8 cellular contexts compared by ENCODE assay signal in genomic region chr1:27660300-27660837, GRCh38. TPM values are rescaled to one million over a fixed set of nuclear protein-coding genes. Genes with fewer than 3 reads are reported as not detected.
DNase-seq lines count a peak whose midpoint lies in the region; FAIRE-seq and TF ChIP-seq lines count a peak whose summit lies in the region.

No MANE protein-coding gene starts in this region.

- intact Hi-C loops in OCI-LY7 (cut with micrococcal nuclease; ENCODE audit: unreplicated experiment) (loop anchor here (10.0 kb wide), 1 partner anchor 336 kb away; the partner anchor contains the start of gene TMEM222), endothelial cell of umbilical vein (cut with micrococcal nuclease) (loop anchor here (5.0 kb wide), 1 partner anchor 358 kb away; no protein-coding TSS in a partner anchor)

- H3K9ac ChIP-seq in ES-I3 (ENCODE audit: low read depth, low read length) (peak overlapping the region; percentile 7; the same call in 1 of the 2 replicates), endothelial cell of umbilical vein (replicated peaks; ENCODE audit: extremely low read depth, insufficient read depth, low read length) (peak overlapping the region; percentile 29), parathyroid adenoma (no peak overlapping the region)

- H3K36me3 ChIP-seq in ES-I3 (ENCODE audit: insufficient read depth, low read length): no peaks in the 10 kb centered on the region
- no peaks in the 10 kb centered on the region for H3K36me3 ChIP-seq in OCI-LY7 (ENCODE audit: insufficient read depth, low read length)
- no peaks in the 10 kb centered on the region for H3K36me3 ChIP-seq in endothelial cell of umbilical vein (ENCODE audit: control insufficient read depth in 2 of 2, extremely low read depth in 1 of 2, insufficient read depth in 2 of 2, low read length in 2 of 2)
- no peaks in the 10 kb centered on the region for H3K36me3 ChIP-seq in parathyroid adenoma (ENCODE audit: control insufficient read depth, insufficient read depth, low read length)

- TF ChIP-seq POLR2A in endothelial cell of umbilical vein (IDR thresholded peaks at IDR 0.05; ENCODE audit: low read depth, low read length): no peak

- CTCF ChIA-PET in OCI-LY7 (lab: Charles Lee; ENCODE audit: unreplicated experiment): interaction anchor here (1.0 to 1.2 kb wide), 2 partner anchors 51 to 52 kb away, joined by 3 to 4 read pairs; no protein-coding TSS in a partner anchor
- CTCF ChIA-PET in endothelial cell of umbilical vein (lab: Charles Lee): interaction anchor here (1.2 to 8.6 kb wide), 4 partner anchors 9 to 264 kb away, joined by 3 to 306 read pairs (median 10); partner anchors contain the start of gene AHDC1

- H3K4me3 ChIP-seq in OCI-LY7 (ENCODE audit: low read depth, low read length, poor library complexity, severe bottlenecking): peak overlapping the region; percentile 69
- H3K4me3 ChIP-seq in endothelial cell of umbilical vein (replicated peaks in 1 of 3; ENCODE audit: insufficient read depth in 1 of 3, low read depth in 1 of 3, low read length in 3 of 3): peak overlapping the region; percentile 36 to 61 (median 47)
- peak overlapping the region; percentile 51 for H3K4me3 ChIP-seq in parathyroid adenoma (ENCODE audit: low read depth, low read length)

- H3K9me1 ChIP-seq in endothelial cell of umbilical vein (replicated peaks; ENCODE audit: control insufficient read depth, extremely low read depth, insufficient read depth, low read length): no peaks in the 10 kb centered on the region

- H3K27me3 ChIP-seq in endothelial cell of umbilical vein (ENCODE audit: control insufficient read depth in 2 of 2, insufficient read depth in 2 of 2, low read length in 2 of 2): no peaks in the 10 kb centered on the region
- no peaks in the 10 kb centered on the region for H3K27me3 ChIP-seq in parathyroid adenoma (ENCODE audit: control insufficient read depth, insufficient read depth, low read length)

- H3K27ac ChIP-seq in OCI-LY7 (ENCODE audit: low read depth, low read length, poor library complexity, severe bottlenecking) (peak overlapping the region; percentile 38), endothelial cell of umbilical vein (ENCODE audit: insufficient read depth, low read depth, low read length) (peak overlapping the region; percentile 22), parathyroid adenoma (peak overlapping the region; percentile 69)

- H3K9me3 ChIP-seq in ES-I3 (ENCODE audit: control insufficient read depth, insufficient read depth, low read length) (no peaks in the 10 kb centered on the region), OCI-LY7 (ENCODE audit: low read length) (no peaks in the 10 kb centered on the region), endothelial cell of umbilical vein (replicated peaks; ENCODE audit: control insufficient read depth, insufficient read depth, low read length) (no peaks in the 10 kb centered on the region), parathyroid adenoma (ENCODE audit: control insufficient read depth, low read length) (no peaks in the 10 kb centered on the region)

- BruUV-seq in OCI-LY7 (replicated peaks; lab: Mats Ljungman, UMichigan): no TSS peak
- BruUV-seq in endothelial cell of umbilical vein (replicated peaks; lab: Mats Ljungman, UMichigan): no TSS peak

- H2AFZ ChIP-seq in OCI-LY7 (ENCODE audit: low read length) (peak overlapping the region; percentile 65; the same call in 1 of the 2 replicates), endothelial cell of umbilical vein (ENCODE audit: low read depth, low read length) (peak overlapping the region; percentile 87), parathyroid adenoma (peak overlapping the region; percentile 74)

- in situ Hi-C loops in KBM-7 (cut with MboI; ENCODE audit: low pct_unique_long_range_greater_than_20kb, low sequenced_read_pairs): no loop called here

- dilution Hi-C loops in endothelial cell of umbilical vein (cut with MboI; ENCODE audit: extremely low pct_ligation_motif_present, low sequenced_read_pairs): no loop called here

- FAIRE-seq in endothelial cell of umbilical vein (lab: Jason Lieb, UNC): no peak

- POLR2A ChIA-PET in OCI-LY7 (lab: Charles Lee) (interaction anchor here (0.9 to 3.8 kb wide), 6 partner anchors 20 to 52 kb away, joined by 3 to 34 read pairs (median 4); no protein-coding TSS in a partner anchor), endothelial cell of umbilical vein (lab: Charles Lee) (no interaction called here)

- DNase-seq in OCI-LY7 (ENCODE audit: low spot score) (no peak), endothelial cell of umbilical vein (ENCODE audit: low read depth, low spot score) (no peak), NCI-H82 treated with DMSO at 0.1 percent for 48 hours (lab: John Stamatoyannopoulos, UW; ENCODE audit: unreplicated experiment) (no peak), KBM-7 (no peak), NOMO-1 (lab: John Stamatoyannopoulos, UW; ENCODE audit: unreplicated experiment in 2 of 2) (no peak)
- DNase-seq in activated CD4-positive, alpha-beta T cell treated with anti-CD3 and anti-CD28 coated beads, Interleukin-2, amount 50 U/mL, for 1 hour: no peak

- H3K9me2 ChIP-seq in OCI-LY7 (ENCODE audit: insufficient read depth, low read length): no peaks in the 10 kb centered on the region

- H3K4me1 ChIP-seq in ES-I3 (ENCODE audit: insufficient read depth, low read length) (peaks cover 26% of the 10 kb centered on the region), OCI-LY7 (ENCODE audit: insufficient read depth, low read length, poor library complexity, severe bottlenecking) (peaks cover 55% of the 10 kb centered on the region), endothelial cell of umbilical vein (ENCODE audit: control insufficient read depth, extremely low read depth, insufficient read depth, low read length) (peaks cover 14% of the 10 kb centered on the region), parathyroid adenoma (no peaks in the 10 kb centered on the region)

- H3K4me2 ChIP-seq in OCI-LY7 (ENCODE audit: low read length) (peak overlapping the region; percentile 82), endothelial cell of umbilical vein (ENCODE audit: insufficient read depth, low read length) (peak overlapping the region; percentile 92), parathyroid adenoma (ENCODE audit: low read length) (peak overlapping the region; percentile 71)

- H4K20me1 ChIP-seq in OCI-LY7 (ENCODE audit: insufficient read depth, low read length) (no peaks in the 10 kb centered on the region), endothelial cell of umbilical vein (replicated peaks; ENCODE audit: control insufficient read depth, extremely low read depth, insufficient read depth, low read length) (no peaks in the 10 kb centered on the region)

- TF ChIP-seq CTCF in OCI-LY7 (conservative IDR thresholded peaks at IDR 0.05; ENCODE audit: low read length) (no peak), endothelial cell of umbilical vein (IDR thresholded peaks at IDR 0.05; ENCODE audit: extremely low read depth in 1 of 2, insufficient read depth in 1 of 2, low read depth in 1 of 2, low read length in 2 of 2) (no peak), parathyroid adenoma (IDR thresholded peaks at IDR 0.05) (no peak)

- no peaks in the 10 kb centered on the region for H3K79me2 ChIP-seq in OCI-LY7 (ENCODE audit: insufficient read depth, low read depth, low read length)
- H3K79me2 ChIP-seq in endothelial cell of umbilical vein (ENCODE audit: control insufficient read depth, insufficient read depth, low read length): no peaks in the 10 kb centered on the region
- no peaks in the 10 kb centered on the region for H3K79me2 ChIP-seq in parathyroid adenoma

TF ChIP-seq in endothelial cell of umbilical vein, 7 proteins besides CTCF, POLR2A, EP300 and RAD21:
- TF ChIP-seq POLR2AphosphoS5 (IDR thresholded peaks at IDR 0.05; ENCODE audit: insufficient read depth, low read depth, low read length): no peak
- TF ChIP-seq EZH2 (IDR thresholded peaks at IDR 0.05; ENCODE audit: borderline replicate concordance, low read depth, low read length, severe bottlenecking): no peak
- TF ChIP-seq FOS (IDR thresholded peaks at IDR 0.05; ENCODE audit: borderline replicate concordance, insufficient read depth, low read length): no peak
- TF ChIP-seq MYC (IDR thresholded peaks at IDR 0.05; ENCODE audit: low read depth, low read length): no peak
- no peak for TF ChIP-seq JUN (IDR thresholded peaks at IDR 0.05; ENCODE audit: borderline replicate concordance, insufficient read depth, insufficient read length, low read depth)

RNA-seq across cellular contexts. Expression of gene IFI6, which starts 11.6 kb away (rescaled TPM):
- total RNA-seq in OCI-LY7 (2014; rRNA removed; shearing (Covaris generic)): 7.7 and 9.5 TPM in 2 replicates
- 6.0 and 6.8 TPM in 2 replicates for total RNA-seq in OCI-LY7 (2022)
- total RNA-seq in endothelial cell of umbilical vein: 20.0 and 28.4 TPM in 2 replicates
- polyA plus RNA-seq in endothelial cell of umbilical vein: 47.9 and 58.0 TPM in 2 replicates
- 26.7 and 34.0 TPM in 2 replicates for polyA plus RNA-seq in endothelial cell of umbilical vein (2011; cell fraction: cytosol; rRNA removed)
- 8.5 and 9.4 TPM in 2 replicates for polyA plus RNA-seq in endothelial cell of umbilical vein (2011; cell fraction: nucleus; rRNA removed)
- polyA plus RNA-seq in endothelial cell of umbilical vein (2012): 44.2 and 57.6 TPM in 2 replicates
- 8.6 and 10.2 TPM in 2 replicates for polyA minus RNA-seq in endothelial cell of umbilical vein
- polyA minus RNA-seq in endothelial cell of umbilical vein (2011; cell fraction: cytosol; rRNA and poly(A)+ RNA removed): 24.3 TPM
- polyA minus RNA-seq in endothelial cell of umbilical vein (2011; cell fraction: nucleus; rRNA and poly(A)+ RNA removed): 1.9 and 2.3 TPM in 2 replicates

RNA-seq across cellular contexts. Expression of gene FGR, which starts 25.4 kb away (rescaled TPM):
- total RNA-seq in OCI-LY7 (2014; rRNA removed; shearing (Covaris generic)): 2.2 and 4.1 TPM in 2 replicates
- total RNA-seq in OCI-LY7 (2022) (0.98 and 1.2 TPM in 2 replicates), endothelial cell of umbilical vein (not detected in 2 replicates)
- 0.16 and 0.18 TPM in 2 replicates for polyA plus RNA-seq in endothelial cell of umbilical vein
- 0.07 and 0.08 TPM in 2 replicates for polyA plus RNA-seq in endothelial cell of umbilical vein (2011; cell fraction: cytosol; rRNA removed)
- 0.20 and 0.55 TPM in 2 replicates for polyA plus RNA-seq in endothelial cell of umbilical vein (2011; cell fraction: nucleus; rRNA removed)
- not detected in 2 replicates for polyA plus RNA-seq in endothelial cell of umbilical vein (2012)
- polyA minus RNA-seq in endothelial cell of umbilical vein: 0.13 TPM in 1 of 2 replicates, not detected in the other
- polyA minus RNA-seq in endothelial cell of umbilical vein (2011; cell fraction: cytosol; rRNA and poly(A)+ RNA removed): not detected
- not detected in 2 replicates for polyA minus RNA-seq in endothelial cell of umbilical vein (2011; cell fraction: nucleus; rRNA and poly(A)+ RNA removed)

RNA-seq across cellular contexts. Expression of gene AHDC1, which starts 56.4 kb away (rescaled TPM):
- total RNA-seq in OCI-LY7 (2014; rRNA removed; shearing (Covaris generic)): 5.5 and 6.5 TPM in 2 replicates
- total RNA-seq in OCI-LY7 (2022): 8.4 and 13.8 TPM in 2 replicates
- 32.1 and 33.0 TPM in 2 replicates for total RNA-seq in endothelial cell of umbilical vein
- polyA plus RNA-seq in endothelial cell of umbilical vein: 7.0 and 7.8 TPM in 2 replicates
- polyA plus RNA-seq in endothelial cell of umbilical vein (2011; cell fraction: cytosol; rRNA removed): 5.9 and 7.2 TPM in 2 replicates
- polyA plus RNA-seq in endothelial cell of umbilical vein (2011; cell fraction: nucleus; rRNA removed): 17.1 and 18.6 TPM in 2 replicates
- polyA plus RNA-seq in endothelial cell of umbilical vein (2012): 10.8 and 13.3 TPM in 2 replicates
- 10.8 and 13.8 TPM in 2 replicates for polyA minus RNA-seq in endothelial cell of umbilical vein
- polyA minus RNA-seq in endothelial cell of umbilical vein (2011; cell fraction: cytosol; rRNA and poly(A)+ RNA removed): 4.2 TPM
- 7.6 and 14.5 TPM in 2 replicates for polyA minus RNA-seq in endothelial cell of umbilical vein (2011; cell fraction: nucleus; rRNA and poly(A)+ RNA removed)
